20 cellular contexts compared by ENCODE assay signal in the genomic region with DNA sequence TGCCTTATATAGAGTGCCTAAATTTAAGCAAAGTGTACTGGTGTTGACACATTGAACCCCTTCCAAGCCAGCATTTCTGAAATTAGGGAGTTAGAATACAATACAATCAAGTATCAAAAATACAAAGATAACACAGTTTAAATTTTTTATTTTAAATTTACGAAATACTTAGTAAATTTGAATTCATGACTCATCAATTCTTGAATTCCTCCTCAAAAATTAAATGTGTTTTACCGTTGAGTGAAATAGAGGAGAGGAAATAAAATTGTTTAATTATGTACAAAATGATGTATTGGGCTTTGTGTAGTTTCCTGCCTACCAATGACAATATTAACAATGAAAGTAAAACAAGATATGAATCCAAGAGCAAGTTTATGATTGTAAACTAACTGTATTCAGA.
"Had no signal": no experiment of that assay in that cellular context is flagged by ENCODE, and none has a peak within 500 bp of the region (broad histone marks: within the 10 kb centered on the region; RNA-seq: fewer than 3 reads in every experiment).

No MANE protein-coding gene starts in this region.

- H3K27me3 ChIP-seq: esophagus muscularis mucosa, heart right ventricle, left lung, ovary, suprapubic skin had no signal

- H3K4me3 ChIP-seq: esophagus muscularis mucosa, heart right ventricle, left lung, ovary, suprapubic skin had no signal

- H3K27ac ChIP-seq: esophagus muscularis mucosa, left lung, ovary had no signal

- H3K9me3 ChIP-seq: esophagus muscularis mucosa, heart right ventricle, left lung, ovary, suprapubic skin had no signal

- H3K4me1 Mint-ChIP-seq: naive thymus-derived CD8-positive, alpha-beta T cell; T-cell had no signal

- ATAC-seq: activated CD8-positive, alpha-beta T cell treated with anti-CD3 and anti-CD28 coated beads, Interleukin-2, amount 10 ng/mL, durations not matched to agents 7 days and 5 days; activated T-cell treated with anti-CD3 and anti-CD28 coated beads, Interleukin-2, amount 50 U/mL, for 4 hours; left lung; naive thymus-derived CD8-positive, alpha-beta T cell; SK-N-SH treated with all-trans-retinoic acid at 6 μM for 48 hours; T-cell; WTC11 had no signal

- H3K9me3 Mint-ChIP-seq: activated naive CD4-positive, alpha-beta T cell treated with anti-CD3 and anti-CD28 coated beads for 36 hours; type B pancreatic cell had no signal

- FAIRE-seq: bronchial epithelial cell, endothelial cell of umbilical vein had no signal

- H3K4me1 ChIP-seq: esophagus muscularis mucosa, left lung had no signal

- H3K36me3 ChIP-seq: esophagus muscularis mucosa, heart right ventricle, left lung, ovary, suprapubic skin had no signal

- H3K27me3 Mint-ChIP-seq: naive thymus-derived CD8-positive, alpha-beta T cell; stimulated activated naive CD8-positive, alpha-beta T cell treated with anti-CD3 and anti-CD28 coated beads, Interleukin-15, Interleukin-2, amounts not matched to agents 100 ng/mL and 50 ng/mL, for 24 hours; T-cell; type B pancreatic cell had no signal

- DNase-seq: activated CD4-positive, alpha-beta T cell treated with anti-CD3 and anti-CD28 coated beads for 4 hours; activated CD8-positive, alpha-beta T cell treated with anti-CD3 and anti-CD28 coated beads, Interleukin-2, amount 10 ng/mL, durations not matched to agents 7 days and 5 days; activated naive CD4-positive, alpha-beta T cell treated with anti-CD3 and anti-CD28 coated beads for 36 hours; activated T-cell treated with anti-CD3 and anti-CD28 coated beads, Interleukin-2, amount 50 U/mL, for 4 hours; anterior cingulate cortex; dermis blood vessel endothelial cell; effector memory CD4-positive, alpha-beta T cell; heart right ventricle; left lung; naive thymus-derived CD8-positive, alpha-beta T cell; ovary; T-cell had no signal

- H3K27ac Mint-ChIP-seq: activated CD8-positive, alpha-beta T cell treated with anti-CD3 and anti-CD28 coated beads, Interleukin-2, amount 10 ng/mL, durations not matched to agents 7 days and 5 days; activated naive CD4-positive, alpha-beta T cell treated with anti-CD3 and anti-CD28 coated beads for 36 hours; naive thymus-derived CD8-positive, alpha-beta T cell; stimulated activated naive CD8-positive, alpha-beta T cell treated with anti-CD3 and anti-CD28 coated beads, Interleukin-15, Interleukin-2, amounts not matched to agents 100 ng/mL and 50 ng/mL, for 24 hours; T-cell; type B pancreatic cell; WTC11 had no signal

- H3K36me3 Mint-ChIP-seq: naive thymus-derived CD8-positive, alpha-beta T cell; T-cell; type B pancreatic cell had no signal

- H3K4me3 Mint-ChIP-seq: activated CD8-positive, alpha-beta T cell treated with anti-CD3 and anti-CD28 coated beads, Interleukin-2, amount 10 ng/mL, durations not matched to agents 7 days and 5 days; activated naive CD4-positive, alpha-beta T cell treated with anti-CD3 and anti-CD28 coated beads for 36 hours; activated T-cell treated with anti-CD3 and anti-CD28 coated beads, Interleukin-2, amount 50 U/mL, for 4 hours; naive thymus-derived CD8-positive, alpha-beta T cell; stimulated activated naive CD8-positive, alpha-beta T cell treated with anti-CD3 and anti-CD28 coated beads, Interleukin-15, Interleukin-2, amounts not matched to agents 100 ng/mL and 50 ng/mL, for 24 hours; T-cell; type B pancreatic cell; WTC11 had no signal
